In the genomic region with DNA sequence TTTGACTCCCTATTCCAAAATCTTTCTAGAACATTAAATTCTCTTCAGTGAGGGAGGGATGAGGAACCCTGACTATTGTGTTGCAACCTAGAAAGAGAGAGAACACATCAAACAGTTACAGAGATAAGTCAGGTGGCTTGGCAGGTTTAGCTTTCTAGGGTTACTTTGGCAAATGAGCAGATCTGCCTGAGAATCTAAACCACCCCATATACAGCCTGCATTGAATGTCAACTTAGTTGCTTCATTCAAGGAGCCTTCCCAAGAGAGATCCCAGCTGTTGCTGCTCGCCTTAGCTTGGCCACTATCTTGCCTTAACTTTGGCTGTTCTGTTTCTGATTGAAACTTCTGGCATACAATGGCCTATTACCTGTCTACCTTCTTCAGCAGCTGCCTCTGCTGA, we compare ENCODE assay signal across 16 cellular contexts.
DNase-seq lines count a peak whose midpoint lies in the region; ATAC-seq and TF ChIP-seq lines count a peak whose summit lies in the region.
"Had no signal": no experiment of that assay in that cellular context is flagged by ENCODE, and none has a peak within 500 bp of the region (broad histone marks: within the 10 kb centered on the region; RNA-seq: fewer than 3 reads in every experiment).

No MANE protein-coding gene starts in this region.

- no peak overlapping the region for H3K4me3 ChIP-seq in right atrium auricular region
- no peak overlapping the region for H3K4me3 ChIP-seq in RWPE2 (ENCODE audit: severe bottlenecking)
- H3K4me3 ChIP-seq in gastroesophageal sphincter, result no peak overlapping the region
- H3K4me3 ChIP-seq in sigmoid colon, result no peak overlapping the region
- H3K4me3 ChIP-seq: PC-9 had no signal

- H3K36me3 ChIP-seq in right atrium auricular region (no peaks in the 10 kb centered on the region), RWPE2 (ENCODE audit: low read depth) (no peaks in the 10 kb centered on the region), gastroesophageal sphincter (no peaks in the 10 kb centered on the region), sigmoid colon (no peaks in the 10 kb centered on the region)

- H3K27ac ChIP-seq in right atrium auricular region (no peak overlapping the region), RWPE2 (ENCODE audit: poor library complexity, severe bottlenecking) (peak overlapping the region; percentile 14), gastroesophageal sphincter (peak overlapping the region in 1 of 4 donors; percentile 29), sigmoid colon (peak overlapping the region in 3 of 4 donors; percentile 20 to 57 (median 38))
- H3K27ac ChIP-seq: C4-2B, PC-9 had no signal

- intact Hi-C loops in Right ventricle myocardium inferior (cut with DNase I) (no loop called here), sigmoid colon (cut with DNase I) (no loop called here)

- no peak for TF ChIP-seq CTCF in right atrium auricular region (IDR thresholded peaks at IDR 0.05)
- no peak for TF ChIP-seq CTCF in RWPE2 (IDR thresholded peaks at IDR 0.05; ENCODE audit: poor library complexity, severe bottlenecking)
- TF ChIP-seq CTCF in gastroesophageal sphincter (IDR thresholded peaks at IDR 0.05), result no peak
- TF ChIP-seq CTCF in sigmoid colon (IDR thresholded peaks at IDR 0.05), result no peak

- no peak for DNase-seq in Right ventricle myocardium inferior (ENCODE audit: missing footprints)
- DNase-seq in right atrium auricular region (ENCODE audit: low spot score), result no peak
- no peak for DNase-seq in RWPE2 (ENCODE audit: low spot score)
- no peak for DNase-seq in sigmoid colon
- no peak for DNase-seq in DMS153 treated with DMSO at 0.1 percent for 48 hours (lab: John Stamatoyannopoulos, UW; ENCODE audit: unreplicated experiment)
- DNase-seq in activated gamma-delta T cell (lab: John Stamatoyannopoulos, UW), result no peak
- DNase-seq: DMS53, NCI-H1417, NCI-H1930, NCI-H510A, PC-9, SHP77, SK-N-SH had no signal

- H3K4me1 ChIP-seq in right atrium auricular region (no peaks in the 10 kb centered on the region), RWPE2 (ENCODE audit: insufficient read depth, poor library complexity, severe bottlenecking) (no peaks in the 10 kb centered on the region), gastroesophageal sphincter (peaks cover 0 to 7% (median 0%) of the 10 kb centered on the region in 3 donors), sigmoid colon (peaks cover 0 to 5% (median 0%) of the 10 kb centered on the region in 4 donors)

- H3K9me3 ChIP-seq in right atrium auricular region (no peaks in the 10 kb centered on the region), RWPE2 (ENCODE audit: severe bottlenecking) (no peaks in the 10 kb centered on the region), gastroesophageal sphincter (no peaks in the 10 kb centered on the region), sigmoid colon (peaks cover 0 to 5% (median under 1%) of the 10 kb centered on the region in 4 donors)
- H3K9me3 ChIP-seq: SK-N-SH had no signal

- TF ChIP-seq EP300 in gastroesophageal sphincter (IDR thresholded peaks at IDR 0.05) (no peak), sigmoid colon (IDR thresholded peaks at IDR 0.05) (no peak)

- ATAC-seq in Right ventricle myocardium inferior, result peak; percentile 49
- no peak for ATAC-seq in RWPE2 (ENCODE audit: low read depth)
- peak; percentile 71 for ATAC-seq in gastroesophageal sphincter
- no peak for ATAC-seq in HG03354 (IDR thresholded peaks at IDR 0.05; ENCODE audit: poor library complexity, severe bottlenecking, unreplicated experiment)

- 30 to 75% methylated on average over 1 of the region's 1 CpG for WGBS in gastroesophageal sphincter (ENCODE audit: low coverage in 1 of 2), 2 donors
- 52 to 57% methylated on average over 1 of the region's 1 CpG for WGBS in sigmoid colon, 2 donors

- no peaks in the 10 kb centered on the region for H3K27me3 ChIP-seq in right atrium auricular region
- H3K27me3 ChIP-seq in RWPE2 (ENCODE audit: insufficient read depth, poor library complexity, severe bottlenecking), result no peaks in the 10 kb centered on the region
- no peaks in the 10 kb centered on the region for H3K27me3 ChIP-seq in gastroesophageal sphincter
- no peaks in the 10 kb centered on the region for H3K27me3 ChIP-seq in sigmoid colon

- TF ChIP-seq POLR2A in gastroesophageal sphincter (IDR thresholded peaks at IDR 0.05) (no peak), sigmoid colon (IDR thresholded peaks at IDR 0.05) (no peak)

Comparison
In these comparisons a context has a peak if more than half of its experiments do, and no peak if none do; other contexts are left out.
1. ATAC-seq: peak in Right ventricle myocardium inferior (single experiment) and gastroesophageal sphincter (single experiment); none in RWPE2 (single experiment) and HG03354 (single experiment).
2. H3K27ac ChIP-seq: peak in RWPE2 (single experiment) and sigmoid colon (3 of 4); none in right atrium auricular region (0 of 2).